In the genomic region with DNA sequence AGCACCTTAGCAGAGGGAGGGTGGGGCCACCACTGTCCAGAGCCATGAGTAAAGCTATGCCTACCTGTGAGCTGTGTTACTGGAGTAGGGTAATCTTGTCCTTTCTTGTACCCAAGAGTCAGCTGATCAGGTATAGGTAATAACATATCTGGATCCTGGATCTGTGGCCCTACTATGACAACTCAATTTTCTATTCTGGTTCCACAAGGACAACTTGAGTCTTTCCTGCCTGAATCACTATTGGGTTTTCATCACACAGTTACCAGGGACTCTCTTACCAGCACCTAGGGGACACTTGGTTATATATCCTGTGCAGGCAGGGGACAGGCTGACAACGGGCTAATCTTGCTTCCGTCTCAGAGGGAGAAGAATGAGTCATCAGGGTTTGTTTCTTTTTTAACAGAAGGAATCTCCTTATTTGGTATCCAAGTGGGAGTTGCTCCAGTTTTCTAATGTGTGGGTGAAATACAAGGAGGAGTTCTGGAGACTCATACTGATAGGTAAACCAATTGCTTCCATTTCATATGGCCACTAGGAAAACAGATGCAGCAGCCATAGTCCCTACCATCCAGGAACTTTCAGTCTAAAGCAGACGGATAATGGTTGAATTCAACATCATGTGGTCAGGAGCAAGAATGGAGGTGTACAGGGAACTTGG, we compare ENCODE assay signal across 8 cellular contexts. TPM values are rescaled to one million over a fixed set of nuclear protein-coding genes. Genes with fewer than 3 reads are reported as not detected.
DNase-seq lines count a peak whose midpoint lies in the region; ATAC-seq and TF ChIP-seq lines count a peak whose summit lies in the region.

No MANE protein-coding gene starts in this region.

- H3K36me3 ChIP-seq in body of pancreas (replicated peaks in 1 of 2; ENCODE audit: insufficient read depth in 1 of 2, low read depth in 2 of 2): peaks cover 0 to 5% of the 10 kb centered on the region in 2 donors
- peaks cover 3 to 8% (median 6%) of the 10 kb centered on the region in 4 donors for H3K36me3 ChIP-seq in liver (ENCODE audit: control insufficient read depth in 4 of 4, insufficient read depth in 3 of 4, low read depth in 1 of 4, low read length in 3 of 4)
- peaks cover 12% of the 10 kb centered on the region for H3K36me3 ChIP-seq in upper lobe of right lung

- H3K4me1 Mint-ChIP-seq in glutamatergic neuron (ENCODE audit: low read depth, unreplicated experiment): peaks cover 10% of the 10 kb centered on the region

- no peaks in the 10 kb centered on the region for H3K9me3 Mint-ChIP-seq in glutamatergic neuron (ENCODE audit: unreplicated experiment)

- intact Hi-C loops in body of pancreas (cut with DNase I) (no loop called here), upper lobe of right lung (cut with DNase I) (no loop called here)

- DNase-seq in AG08396 (ENCODE audit: low spot score) (peak; percentile 52), NCI-H69 (lab: John Stamatoyannopoulos, UW) (peak; percentile 4), body of pancreas (peak in 2 of 4 donors; percentile 44 to 55), upper lobe of right lung (no peak), NCI-H1417 treated with DMSO at 0.1 percent for 48 hours (lab: John Stamatoyannopoulos, UW) (no peak), glutamatergic neuron (no peak)

- peak in 1 of 3 donors; percentile 14 for TF ChIP-seq POLR2A in body of pancreas (IDR thresholded peaks at IDR 0.05)

- H3K9me3 ChIP-seq in body of pancreas: no peaks in the 10 kb centered on the region
- H3K9me3 ChIP-seq in liver (ENCODE audit: control insufficient read depth in 4 of 4, low read length in 3 of 4): no peaks in the 10 kb centered on the region
- H3K9me3 ChIP-seq in upper lobe of right lung: no peaks in the 10 kb centered on the region

- ATAC-seq in GM21381 (IDR thresholded peaks at IDR 0.05; ENCODE audit: unreplicated experiment) (peak; percentile 36), body of pancreas (peak; percentile 80), upper lobe of right lung (peak; percentile 83)

- no peak for TF ChIP-seq CTCF in body of pancreas (IDR thresholded peaks at IDR 0.05)
- no peak for TF ChIP-seq CTCF in liver (IDR thresholded peaks at IDR 0.05; ENCODE audit: low read depth, low read length, missing input control)
- TF ChIP-seq CTCF in upper lobe of right lung (IDR thresholded peaks at IDR 0.05): no peak
- TF ChIP-seq CTCF in glutamatergic neuron (IDR thresholded peaks at IDR 0.05; ENCODE audit: partially characterized antibody, unreplicated experiment): no peak

- no peaks in the 10 kb centered on the region for H3K36me3 Mint-ChIP-seq in glutamatergic neuron (ENCODE audit: unreplicated experiment)

- no peaks in the 10 kb centered on the region for H3K27me3 Mint-ChIP-seq in glutamatergic neuron (ENCODE audit: unreplicated experiment)

- no peak for TF ChIP-seq RAD21 in liver (IDR thresholded peaks at IDR 0.05)

- H3K4me1 ChIP-seq in body of pancreas (peaks cover 55% of the 10 kb centered on the region), liver (ENCODE audit: control insufficient read depth in 4 of 4, insufficient read depth in 4 of 4, low read length in 3 of 4) (peaks cover 0 to 3% (median 0%) of the 10 kb centered on the region in 4 donors), upper lobe of right lung (peaks cover 37% of the 10 kb centered on the region)

- H3K27ac ChIP-seq in body of pancreas (peak overlapping the region; percentile 13 to 36 (median 20)), liver (ENCODE audit: low read depth in 1 of 2, low read length in 2 of 2) (peak overlapping the region; percentile 39 to 47), upper lobe of right lung (peak overlapping the region; percentile 39)

- H3K9ac ChIP-seq in liver (ENCODE audit: low read depth in 1 of 2, low read length in 2 of 2): no peak overlapping the region

- no peaks in the 10 kb centered on the region for H3K27me3 ChIP-seq in body of pancreas
- H3K27me3 ChIP-seq in liver (ENCODE audit: control insufficient read depth in 4 of 4, insufficient read depth in 4 of 4, low read length in 3 of 4): no peaks in the 10 kb centered on the region
- no peaks in the 10 kb centered on the region for H3K27me3 ChIP-seq in upper lobe of right lung

- H3K4me3 Mint-ChIP-seq in glutamatergic neuron (ENCODE audit: unreplicated experiment): no peak overlapping the region

- H3K27ac Mint-ChIP-seq in glutamatergic neuron (ENCODE audit: unreplicated experiment): no peak overlapping the region

- 31 to 35% methylated on average over 3 of the region's 3 CpGs for WGBS in body of pancreas, 2 donors
- 74% methylated on average over 3 of the region's 3 CpGs for WGBS in liver

- no peak overlapping the region for H3K4me3 ChIP-seq in body of pancreas
- H3K4me3 ChIP-seq in liver (ENCODE audit: low read depth in 1 of 3, low read length in 3 of 3): no peak overlapping the region
- no peak overlapping the region for H3K4me3 ChIP-seq in upper lobe of right lung

TF ChIP-seq in liver, 16 proteins besides CTCF, POLR2A, EP300 and RAD21:
- TF ChIP-seq JUND (IDR thresholded peaks at IDR 0.05) (peak; percentile 85 to 86), NR2F2 (IDR thresholded peaks at IDR 0.05) (no peak)

RNA-seq across cellular contexts. Expression of a gene that starts 6.8 kb away (rescaled TPM):
- 10 to 100 TPM in 1 of 2 donors, 1 to 10 TPM in 1; 8.8 to 11.5 TPM for total RNA-seq in body of pancreas
- total RNA-seq in liver: 1 to 10 TPM; 4.9 to 9.0 TPM
- 1 to 10 TPM; 1.9 to 2.4 TPM for polyA plus RNA-seq in liver
- total RNA-seq in upper lobe of right lung: 17.0 TPM
- total RNA-seq in glutamatergic neuron (ENCODE audit: unreplicated experiment): 10.0 TPM

Comparison
In these comparisons a context has a peak if more than half of its experiments do, and no peak if none do; other contexts are left out.
1. DNase-seq: peak in AG08396 (single experiment) and NCI-H69 (single experiment); none in upper lobe of right lung (single experiment), NCI-H1417 treated with DMSO at 0.1 percent for 48 hours (single experiment) and glutamatergic neuron (single experiment).
2. Peak in every context shown above with its lines, with median percentiles within 50 percentile points of each other: ATAC-seq and H3K27ac ChIP-seq.